ENCODE assay signal across 15 cellular contexts in genomic region chr16:3754772-3755171, GRCh38. TPM values are rescaled to one million over a fixed set of nuclear protein-coding genes. Genes with fewer than 3 reads are reported as not detected.
DNase-seq lines count a peak whose midpoint lies in the region; ATAC-seq and TF ChIP-seq lines count a peak whose summit lies in the region.
"Had no signal": no experiment of that assay in that cellular context is flagged by ENCODE, and none has a peak within 500 bp of the region (broad histone marks: within the 10 kb centered on the region; RNA-seq: fewer than 3 reads in every experiment).

No MANE protein-coding gene starts in this region.

- H3K36me3 Mint-ChIP-seq in T-cell = peaks cover 56% of the 10 kb centered on the region

- H3K27ac ChIP-seq in cardiac muscle cell = peak overlapping the region; percentile 12
- H3K27ac ChIP-seq in left ventricle myocardium inferior (replicated peaks) = no peak overlapping the region
- peak overlapping the region; percentile 9 to 40 (median 19) for H3K27ac ChIP-seq in esophagus muscularis mucosa (replicated peaks in 1 of 4)
- H3K27ac ChIP-seq in gastrocnemius medialis = peak overlapping the region; percentile 3 to 27 (median 16)
- H3K27ac ChIP-seq: 22Rv1 had no signal

- TF ChIP-seq POLR2A in esophagus muscularis mucosa (IDR thresholded peaks at IDR 0.05; ENCODE audit: low read depth) (no peak), gastrocnemius medialis (IDR thresholded peaks at IDR 0.05) (no peak)

- intact Hi-C loops in left ventricle myocardium inferior (cut with micrococcal nuclease) = no loop called here
- intact Hi-C loops in esophagus muscularis mucosa (cut with DNase I) = no loop called here
- intact Hi-C loops in gastrocnemius medialis (cut with DNase I; ENCODE audit: low total_unique reads) = no loop called here

- H3K4me1 Mint-ChIP-seq in T-cell = peaks cover 16 to 20% (median 18%) of the 10 kb centered on the region in 3 donors
- H3K4me1 Mint-ChIP-seq: CD14-positive monocyte had no signal

- no peak for ATAC-seq in gastrocnemius medialis
- no peak for ATAC-seq in T-cell (replicated peaks in 1 of 4)
- ATAC-seq in GM19351 (IDR thresholded peaks at IDR 0.05; ENCODE audit: unreplicated experiment) = no peak
- ATAC-seq: CD8-positive, alpha-beta T cell; HCT116 had no signal

- no peak for DNase-seq in cardiac muscle cell (ENCODE audit: low read depth in 1 of 2, low spot score in 1 of 2)
- DNase-seq in left ventricle myocardium inferior = no peak
- no peak for DNase-seq in esophagus muscularis mucosa (ENCODE audit: extremely low spot score)
- DNase-seq in gastrocnemius medialis = no peak
- no peak for DNase-seq in NCI-H1417 (lab: John Stamatoyannopoulos, UW)
- no peak for DNase-seq in T-cell
- DNase-seq in SIG-M5 treated with dmso at 0.1 percent for 504 hours (lab: John Stamatoyannopoulos, UW; ENCODE audit: unreplicated experiment) = no peak
- DNase-seq: CD8-positive, alpha-beta T cell; COR-L47; DND-41; GF-D8 had no signal

- no peaks in the 10 kb centered on the region for H3K27me3 Mint-ChIP-seq in T-cell

- no peak for TF ChIP-seq CTCF in cardiac muscle cell (IDR thresholded peaks at IDR 0.05; ENCODE audit: low read depth, low read length)
- no peak for TF ChIP-seq CTCF in left ventricle myocardium inferior (IDR thresholded peaks at IDR 0.05; ENCODE audit: borderline replicate concordance)
- no peak for TF ChIP-seq CTCF in esophagus muscularis mucosa (IDR thresholded peaks at IDR 0.05)
- TF ChIP-seq CTCF in gastrocnemius medialis (IDR thresholded peaks at IDR 0.05 in 4 of 5, conservative IDR thresholded peaks at IDR 0.05 in 1 of 5) = no peak

- CTCF ChIA-PET in T-cell (lab: Charles Lee) = no interaction called here

- in situ Hi-C loops in gastrocnemius medialis (cut with MboI; ENCODE audit: low sequenced_read_pairs in 4 of 4) = loop anchor here in 1 of 4 donors (5.0 kb wide), 1 partner anchor 67 kb away; no protein-coding TSS in a partner anchor

- WGBS in esophagus muscularis mucosa = 77% methylated on average over 5 of the region's 5 CpGs

- no peak for TF ChIP-seq EP300 in esophagus muscularis mucosa (IDR thresholded peaks at IDR 0.05)

- H3K4me1 ChIP-seq in cardiac muscle cell (ENCODE audit: low read depth) (no peaks in the 10 kb centered on the region), left ventricle myocardium inferior (peaks cover 4% of the 10 kb centered on the region), esophagus muscularis mucosa (peaks cover 16 to 44% (median 40%) of the 10 kb centered on the region in 4 donors), gastrocnemius medialis (peaks cover 32% of the 10 kb centered on the region in 2 donors)

- H3K9me3 ChIP-seq in cardiac muscle cell (ENCODE audit: low read depth) = no peaks in the 10 kb centered on the region
- H3K9me3 ChIP-seq in left ventricle myocardium inferior (replicated peaks) = no peaks in the 10 kb centered on the region
- H3K9me3 ChIP-seq in esophagus muscularis mucosa = no peaks in the 10 kb centered on the region
- no peaks in the 10 kb centered on the region for H3K9me3 ChIP-seq in gastrocnemius medialis

- H3K4me3 ChIP-seq in cardiac muscle cell (no peak overlapping the region), left ventricle myocardium inferior (no peak overlapping the region), esophagus muscularis mucosa (no peak overlapping the region), gastrocnemius medialis (no peak overlapping the region)

- H3K9me3 Mint-ChIP-seq in T-cell = no peaks in the 10 kb centered on the region
- H3K9me3 Mint-ChIP-seq: CD14-positive monocyte; CD8-positive, alpha-beta T cell had no signal

- H3K27me3 ChIP-seq in cardiac muscle cell (no peaks in the 10 kb centered on the region), left ventricle myocardium inferior (ENCODE audit: low read depth) (no peaks in the 10 kb centered on the region), esophagus muscularis mucosa (no peaks in the 10 kb centered on the region), gastrocnemius medialis (no peaks in the 10 kb centered on the region)

- H3K27ac Mint-ChIP-seq in T-cell = no peak overlapping the region

- H3K4me3 Mint-ChIP-seq in T-cell = no peak overlapping the region
- H3K4me3 Mint-ChIP-seq: CD14-positive monocyte; CD8-positive, alpha-beta T cell had no signal

- POLR2A ChIA-PET in T-cell (lab: Charles Lee) = interaction anchor here in 1 of 2 donors (0.6 kb wide), 1 partner anchor 292 kb away, joined by 4 read pairs; no protein-coding TSS in a partner anchor

- H3K36me3 ChIP-seq in cardiac muscle cell (peaks cover 49% of the 10 kb centered on the region), left ventricle myocardium inferior (peaks cover 64% of the 10 kb centered on the region), esophagus muscularis mucosa (peaks cover 23 to 80% (median 50%) of the 10 kb centered on the region in 4 donors), gastrocnemius medialis (peaks cover 0 to 55% of the 10 kb centered on the region in 2 donors)

RNA-seq across cellular contexts. Expression of gene TRAP1, which starts 37.4 kb away (rescaled TPM):
- 141 and 157 TPM in 2 replicates for total RNA-seq in cardiac muscle cell
- 164 and 178 TPM in 2 replicates for polyA plus RNA-seq in cardiac muscle cell
- 128 TPM for total RNA-seq in left ventricle myocardium inferior
- total RNA-seq in esophagus muscularis mucosa = 10 to 100 TPM; 43.6 to 63.7 (median 46.8) TPM
- total RNA-seq in gastrocnemius medialis = 100 to 1,000 TPM; 103 to 140 (median 122) TPM
- 100 to 1,000 TPM in 4 of 5 donors, 10 to 100 TPM in 1; 87.5 to 172 (median 122) TPM for total RNA-seq in T-cell
